In the genomic region with DNA sequence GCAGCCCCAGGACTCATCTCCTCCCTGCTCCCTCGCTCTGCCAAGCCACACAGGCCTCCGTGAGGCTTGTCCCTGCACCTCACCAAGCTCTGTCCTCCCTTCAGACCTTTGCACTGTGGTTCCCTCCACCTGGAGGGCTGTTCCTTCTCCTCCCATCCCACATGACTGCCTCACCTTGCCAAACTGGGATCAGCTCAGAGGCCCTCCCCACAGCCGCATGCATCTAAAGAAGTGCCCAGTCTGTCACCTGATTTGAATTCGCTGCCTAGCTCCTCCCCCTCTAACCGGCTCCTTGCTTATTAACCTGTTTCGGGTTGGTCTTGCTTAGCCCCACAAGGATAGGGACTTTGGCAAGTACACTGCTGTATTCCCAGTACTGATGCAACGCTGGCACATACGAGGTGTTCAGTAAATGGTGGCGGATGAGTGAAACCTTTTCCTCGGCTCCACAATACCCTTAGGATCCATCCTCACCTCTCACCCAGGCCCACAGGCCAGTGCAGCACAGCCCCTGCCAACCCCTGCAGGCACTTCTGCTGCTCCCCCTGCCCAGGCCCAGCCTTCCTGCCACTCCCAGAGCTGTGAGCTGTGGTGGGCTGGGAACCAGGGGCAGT, we compare ENCODE assay signal across 10 cellular contexts. TPM values are rescaled to one million over a fixed set of nuclear protein-coding genes. Genes with fewer than 3 reads are reported as not detected.
DNase-seq lines count a peak whose midpoint lies in the region; ATAC-seq and TF ChIP-seq lines count a peak whose summit lies in the region.
"Had no signal": no experiment of that assay in that cellular context is flagged by ENCODE, and none has a peak within 500 bp of the region (broad histone marks: within the 10 kb centered on the region; RNA-seq: fewer than 3 reads in every experiment).

No MANE protein-coding gene starts in this region.

- H3K9ac ChIP-seq in BLaER1 = peak overlapping the region; percentile 69

- peaks cover 41 to 88% (median 78%) of the 10 kb centered on the region in 4 donors for H3K4me1 Mint-ChIP-seq in naive thymus-derived CD8-positive, alpha-beta T cell

- H3K4me3 Mint-ChIP-seq in naive thymus-derived CD8-positive, alpha-beta T cell = peak overlapping the region; percentile 55 to 77 (median 68)

- H3K9me3 ChIP-seq in BLaER1 = no peaks in the 10 kb centered on the region
- no peaks in the 10 kb centered on the region for H3K9me3 ChIP-seq in effector memory CD4-positive, alpha-beta T cell (ENCODE audit: control insufficient read depth, low read length)

- peaks cover 86% of the 10 kb centered on the region for H3K4me1 ChIP-seq in BLaER1
- peaks cover 18% of the 10 kb centered on the region for H3K4me1 ChIP-seq in effector memory CD4-positive, alpha-beta T cell (ENCODE audit: control insufficient read depth, insufficient read depth, low read length, poor library complexity, severe bottlenecking)

- peak overlapping the region; percentile 99 for H3K4me2 ChIP-seq in BLaER1

- ATAC-seq in naive thymus-derived CD8-positive, alpha-beta T cell = no peak

- peak overlapping the region; percentile 50 to 96 (median 84) for H3K27ac Mint-ChIP-seq in naive thymus-derived CD8-positive, alpha-beta T cell

- peaks cover 0 to 3% (median 0%) of the 10 kb centered on the region in 3 donors for H3K36me3 Mint-ChIP-seq in naive thymus-derived CD8-positive, alpha-beta T cell

- DNase-seq in NCI-H2196 treated with DMSO at 0.1 percent for 48 hours (lab: John Stamatoyannopoulos, UW; ENCODE audit: unreplicated experiment) = peak; percentile 68
- peak; percentile 54 for DNase-seq in epithelial cell of esophagus (ENCODE audit: low read depth)
- DNase-seq in naive thymus-derived CD8-positive, alpha-beta T cell = peak in 1 of 10 donors; percentile 38
- DNase-seq in SW 1271 (lab: John Stamatoyannopoulos, UW) = no peak
- no peak for DNase-seq in globus pallidus (ENCODE audit: low spot score)
- DNase-seq in OCI-M1 (lab: John Stamatoyannopoulos, UW) = no peak
- DNase-seq in effector memory CD4-positive, alpha-beta T cell = no peak
- DNase-seq: NCI-H69 had no signal

- H3K9me3 Mint-ChIP-seq in naive thymus-derived CD8-positive, alpha-beta T cell = no peaks in the 10 kb centered on the region

- TF ChIP-seq CTCF in epithelial cell of esophagus (IDR thresholded peaks at IDR 0.05; ENCODE audit: insufficient read depth, low read depth, low read length, missing control alignments) = no peak

- H4K20me1 ChIP-seq in BLaER1 = peaks cover 88% of the 10 kb centered on the region

- peaks cover 7% of the 10 kb centered on the region; the same call in 1 of the 2 replicates for H3K36me3 ChIP-seq in BLaER1
- H3K36me3 ChIP-seq in effector memory CD4-positive, alpha-beta T cell (ENCODE audit: control insufficient read depth, insufficient read depth, low read length) = peaks cover 5% of the 10 kb centered on the region

- peak overlapping the region; percentile 98 for H3K27ac ChIP-seq in BLaER1
- H3K27ac ChIP-seq in effector memory CD4-positive, alpha-beta T cell (ENCODE audit: insufficient read depth, low read length, poor library complexity, severe bottlenecking) = no peak overlapping the region

- no peaks in the 10 kb centered on the region for H3K27me3 ChIP-seq in BLaER1
- no peaks in the 10 kb centered on the region for H3K27me3 ChIP-seq in effector memory CD4-positive, alpha-beta T cell (replicated peaks; ENCODE audit: control insufficient read depth, insufficient read depth, low read length, poor library complexity, severe bottlenecking)

- POLR2A ChIA-PET in naive thymus-derived CD8-positive, alpha-beta T cell (lab: Charles Lee) = no interaction called here

- peak overlapping the region; percentile 59 for H3K4me3 ChIP-seq in BLaER1
- no peak overlapping the region for H3K4me3 ChIP-seq in epithelial cell of esophagus (ENCODE audit: low read length)
- no peak overlapping the region for H3K4me3 ChIP-seq in effector memory CD4-positive, alpha-beta T cell (ENCODE audit: insufficient read depth, low read depth, low read length, poor library complexity, severe bottlenecking)

- H3K27me3 Mint-ChIP-seq in naive thymus-derived CD8-positive, alpha-beta T cell = no peaks in the 10 kb centered on the region

RNA-seq across cellular contexts. Expression of a gene that starts 4.4 kb away (rescaled TPM):
- 100 to 1,000 TPM; 202 to 210 TPM for total RNA-seq in naive thymus-derived CD8-positive, alpha-beta T cell
- polyA plus RNA-seq in naive thymus-derived CD8-positive, alpha-beta T cell = 10 to 100 TPM; 21.5 to 26.9 (median 22.9) TPM

RNA-seq across cellular contexts. Expression of a gene that starts 54.2 kb away (rescaled TPM):
- total RNA-seq in naive thymus-derived CD8-positive, alpha-beta T cell = 1 to 10 TPM; 2.3 to 2.6 TPM
- under 1 TPM in 1 of 3 donors, not detected in 2; 0.14 TPM for polyA plus RNA-seq in naive thymus-derived CD8-positive, alpha-beta T cell
- total RNA-seq: urinary bladder had no signal

Comparison
In these comparisons a context has a peak if more than half of its experiments do, and no peak if none do; other contexts are left out.
1. DNase-seq: peak in NCI-H2196 treated with DMSO at 0.1 percent for 48 hours (single experiment) and epithelial cell of esophagus (single experiment); none in SW 1271 (0 of 2), globus pallidus (single experiment), OCI-M1 (single experiment) and effector memory CD4-positive, alpha-beta T cell (0 of 3).